11 cellular contexts compared by ENCODE assay signal in the genomic region with DNA sequence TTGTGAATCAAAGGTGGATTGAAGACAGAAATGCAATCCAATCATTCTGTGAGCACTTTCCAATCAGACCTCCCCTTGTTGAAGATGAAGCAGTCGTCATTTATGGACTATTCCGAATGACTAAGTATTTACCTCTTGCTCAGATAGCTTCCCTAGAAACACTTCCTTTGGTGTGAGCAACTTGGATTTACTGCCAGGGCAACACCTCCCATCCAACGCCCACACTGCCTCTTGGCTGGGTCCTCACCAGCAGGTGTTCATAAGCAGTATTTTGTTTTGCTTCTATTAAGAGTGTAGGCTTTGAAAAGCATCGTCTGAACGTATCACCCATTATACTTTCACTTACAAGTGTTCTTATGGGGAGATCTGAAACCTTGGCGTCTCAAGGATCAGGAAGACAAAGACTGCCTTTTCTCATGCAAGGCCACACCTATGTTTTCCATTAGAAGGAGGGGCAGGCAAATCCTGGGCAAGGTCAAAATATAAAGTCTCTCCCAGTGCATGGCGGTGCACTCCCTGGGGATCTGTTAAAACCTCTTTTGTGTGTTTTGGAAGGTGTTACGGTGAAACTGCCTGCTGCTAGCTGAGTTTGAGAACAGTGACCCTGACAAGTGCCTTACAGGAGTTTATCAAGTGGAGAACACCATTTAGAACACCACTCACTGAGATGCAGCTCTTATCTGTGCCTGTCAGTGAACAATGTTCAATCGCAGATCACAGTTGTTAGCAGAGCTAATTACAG. TPM values are rescaled to one million over a fixed set of nuclear protein-coding genes. Genes with fewer than 3 reads are reported as not detected.
A peak's percentile ranks its signal among the peaks of the same experiment; 100 is the strongest.
DNase-seq lines count a peak whose midpoint lies in the region; ATAC-seq, FAIRE-seq and TF ChIP-seq lines count a peak whose summit lies in the region.
"Had no signal": no experiment of that assay in that cellular context is flagged by ENCODE, and none has a peak within 500 bp of the region (broad histone marks: within the 10 kb centered on the region; RNA-seq: fewer than 3 reads in every experiment).

No MANE protein-coding gene starts in this region.

- H3K27ac Mint-ChIP-seq in T-helper 2 cell treated with Interferon-gamma antibody and Interleukin-4, amounts not matched to agents 5 μg/mL and 100 μg/mL, for 36 hours, result no peak overlapping the region
- H3K27ac Mint-ChIP-seq: dendritic cell treated with granulocyte-macrophage colony-stimulating factor and Interleukin-4, amounts not matched to agents 40 ng/mL and 50 ng/mL, for 4 days had no signal

- DNase-seq in HPDE6-E6E7 (ENCODE audit: extremely low spot score) (peak; percentile 40), NCI-H748 (lab: John Stamatoyannopoulos, UW; ENCODE audit: unreplicated experiment) (peak; percentile 83), esophagus muscularis mucosa (ENCODE audit: extremely low spot score) (no peak), pancreas (peak in 1 of 6 donors; percentile 15), RPMI8226 (no peak)
- DNase-seq in T-helper 2 cell treated with Interferon-gamma antibody and Interleukin-4, amounts not matched to agents 5 μg/mL and 100 μg/mL, for 36 hours (ENCODE audit: low spot score), result no peak
- DNase-seq in stimulated activated CD4-positive, alpha-beta T cell treated with anti-CD3 and anti-CD28 coated beads, Interleukin-1b, Interleukin-23, amount 100 ng/mL, for 48 hours, result no peak
- no peak for DNase-seq in stimulated activated CD4-positive, alpha-beta T cell treated with anti-CD3 and anti-CD28 coated beads, Interleukin-4, amount 100 ng/mL, for 1 hour
- DNase-seq: activated CD4-positive, alpha-beta T cell treated with anti-CD3 and anti-CD28 coated beads for 48 hours had no signal

- H3K27ac ChIP-seq in esophagus muscularis mucosa (replicated peaks in 1 of 4), result peak overlapping the region in 3 of 4 donors; percentile 15 to 59 (median 38)
- peak overlapping the region in 1 of 4 donors; percentile 6 for H3K27ac ChIP-seq in pancreas

- H3K27me3 Mint-ChIP-seq in T-helper 2 cell treated with Interferon-gamma antibody and Interleukin-4, amounts not matched to agents 5 μg/mL and 100 μg/mL, for 36 hours (ENCODE audit: low read depth), result no peaks in the 10 kb centered on the region
- H3K27me3 Mint-ChIP-seq: dendritic cell treated with granulocyte-macrophage colony-stimulating factor and Interleukin-4, amounts not matched to agents 40 ng/mL and 50 ng/mL, for 4 days had no signal

- TF ChIP-seq EP300 in esophagus muscularis mucosa (IDR thresholded peaks at IDR 0.05), result no peak

- peaks cover 6% of the 10 kb centered on the region for H3K4me1 Mint-ChIP-seq in T-helper 2 cell treated with Interferon-gamma antibody and Interleukin-4, amounts not matched to agents 5 μg/mL and 100 μg/mL, for 36 hours (ENCODE audit: low read depth)
- H3K4me1 Mint-ChIP-seq: neural crest cell had no signal

- H3K27me3 ChIP-seq in esophagus muscularis mucosa (no peaks in the 10 kb centered on the region), pancreas (no peaks in the 10 kb centered on the region)

- peak; percentile 78 to 84 (median 80) for ATAC-seq in pancreas

- TF ChIP-seq POLR2A in esophagus muscularis mucosa (IDR thresholded peaks at IDR 0.05; ENCODE audit: low read depth), result no peak

- no peak overlapping the region for H3K4me3 Mint-ChIP-seq in T-helper 2 cell treated with Interferon-gamma antibody and Interleukin-4, amounts not matched to agents 5 μg/mL and 100 μg/mL, for 36 hours
- H3K4me3 Mint-ChIP-seq: dendritic cell treated with granulocyte-macrophage colony-stimulating factor and Interleukin-4, amounts not matched to agents 40 ng/mL and 50 ng/mL, for 4 days; neural crest cell had no signal

- no peak for FAIRE-seq in pancreas (lab: Jason Lieb, UNC)

- intact Hi-C loops in esophagus muscularis mucosa (cut with DNase I) (no loop called here), pancreas (cut with DNase I) (no loop called here)

- TF ChIP-seq CTCF in esophagus muscularis mucosa (IDR thresholded peaks at IDR 0.05) (no peak), pancreas (IDR thresholded peaks at IDR 0.05) (no peak)

- WGBS in esophagus muscularis mucosa, result 59% methylated on average over 9 of the region's 9 CpGs
- WGBS in pancreas, 2 donors, result 23 to 25% methylated on average over 9 of the region's 9 CpGs

- H3K36me3 Mint-ChIP-seq in T-helper 2 cell treated with Interferon-gamma antibody and Interleukin-4, amounts not matched to agents 5 μg/mL and 100 μg/mL, for 36 hours (ENCODE audit: low read depth), result no peaks in the 10 kb centered on the region

- H3K36me3 ChIP-seq in esophagus muscularis mucosa (no peaks in the 10 kb centered on the region), pancreas (no peaks in the 10 kb centered on the region)

- no peaks in the 10 kb centered on the region for H3K9me3 Mint-ChIP-seq in T-helper 2 cell treated with Interferon-gamma antibody and Interleukin-4, amounts not matched to agents 5 μg/mL and 100 μg/mL, for 36 hours
- H3K9me3 Mint-ChIP-seq: dendritic cell treated with granulocyte-macrophage colony-stimulating factor and Interleukin-4, amounts not matched to agents 40 ng/mL and 50 ng/mL, for 4 days; neural crest cell had no signal

- H3K9me3 ChIP-seq in esophagus muscularis mucosa (no peaks in the 10 kb centered on the region), pancreas (no peaks in the 10 kb centered on the region)

- H3K4me1 ChIP-seq in esophagus muscularis mucosa (peaks cover 8 to 12% (median 9%) of the 10 kb centered on the region in 4 donors), pancreas (no peaks in the 10 kb centered on the region)

- H3K4me3 ChIP-seq in esophagus muscularis mucosa, result no peak overlapping the region
- H3K4me3 ChIP-seq in pancreas, result no peak overlapping the region

RNA-seq across cellular contexts. Expression of gene MARCHF3, which starts 10.6 kb away (rescaled TPM):
- total RNA-seq in esophagus muscularis mucosa (10 to 100 TPM in 1 of 4 donors, 1 to 10 TPM in 3; 1.7 to 13.9 (median 2.5) TPM), pancreas (1 to 10 TPM; 3.3 to 7.5 (median 3.9) TPM)
- polyA plus RNA-seq in pancreas, result 1 to 10 TPM; 2.8 to 4.9 TPM

RNA-seq across cellular contexts. Expression of gene C5orf63, which starts 32.4 kb away (rescaled TPM):
- total RNA-seq in esophagus muscularis mucosa, result 1 to 10 TPM in 3 of 4 donors, under 1 TPM in 1; 0.98 to 2.3 (median 1.6) TPM
- 1 to 10 TPM; 1.6 to 8.8 (median 3.5) TPM for total RNA-seq in pancreas
- 1 to 10 TPM; 2.9 to 3.6 TPM for polyA plus RNA-seq in pancreas

Comparison
In these comparisons a context has a peak if more than half of its experiments do, and no peak if none do; other contexts are left out.
1. DNase-seq: peak in HPDE6-E6E7 (single experiment) and NCI-H748 (single experiment); none in esophagus muscularis mucosa (single experiment), T-helper 2 cell treated with Interferon-gamma antibody and Interleukin-4, amounts not matched to agents 5 μg/mL and 100 μg/mL, for 36 hours (single experiment), stimulated activated CD4-positive, alpha-beta T cell treated with anti-CD3 and anti-CD28 coated beads, Interleukin-1b, Interleukin-23, amount 100 ng/mL, for 48 hours (single experiment), stimulated activated CD4-positive, alpha-beta T cell treated with anti-CD3 and anti-CD28 coated beads, Interleukin-4, amount 100 ng/mL, for 1 hour (single experiment) and RPMI8226 (single experiment).